Comparison of ENCODE assay signal across 1 cellular context in genomic region chr1:162704673-162705424, GRCh38.
TF ChIP-seq lines count a peak whose summit lies in the region.

No MANE protein-coding gene starts in this region.

TF ChIP-seq in H1, 55 proteins besides CTCF, POLR2A, EP300 and RAD21:
- TF ChIP-seq HDAC6 (IDR thresholded peaks at IDR 0.05; ENCODE audit: low read depth, low read length) (no peak), SAP30 (IDR thresholded peaks at IDR 0.05; ENCODE audit: insufficient read depth, insufficient replicate concordance, low read length) (no peak), SP4 (IDR thresholded peaks at IDR 0.05; ENCODE audit: low read length) (no peak), TBP (IDR thresholded peaks at IDR 0.05; ENCODE audit: low read depth, low read length) (no peak), RXRA (IDR thresholded peaks at IDR 0.05; ENCODE audit: insufficient read depth, low read depth, low read length) (no peak), SIX5 (IDR thresholded peaks at IDR 0.05; ENCODE audit: low read depth, low read length) (no peak), CTBP2 (IDR thresholded peaks at IDR 0.05; ENCODE audit: borderline replicate concordance, insufficient read depth, insufficient read length, low read length) (no peak), BCL11A (IDR thresholded peaks at IDR 0.05; ENCODE audit: low read depth in 2 of 2, low read length in 2 of 2) (no peak), RBBP5 (IDR thresholded peaks at IDR 0.05; ENCODE audit: borderline replicate concordance, low read depth, low read length) (no peak), E2F6 (IDR thresholded peaks at IDR 0.05) (no peak), CHD7 (IDR thresholded peaks at IDR 0.05; ENCODE audit: insufficient replicate concordance, low read length) (no peak), SP2 (IDR thresholded peaks at IDR 0.05; ENCODE audit: low read length) (no peak), GABPA (IDR thresholded peaks at IDR 0.05; ENCODE audit: borderline replicate concordance, insufficient read depth, low read length) (no peak), SUZ12 (IDR thresholded peaks at IDR 0.05; ENCODE audit: low read length) (no peak), KDM1A (IDR thresholded peaks at IDR 0.05; ENCODE audit: borderline replicate concordance, low read length) (no peak)
- TF ChIP-seq, protein P1, sequence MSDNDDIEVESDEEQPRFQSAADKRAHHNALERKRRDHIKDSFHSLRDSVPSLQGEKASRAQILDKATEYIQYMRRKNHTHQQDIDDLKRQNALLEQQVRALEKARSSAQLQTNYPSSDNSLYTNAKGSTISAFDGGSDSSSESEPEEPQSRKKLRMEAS (IDR thresholded peaks at IDR 0.05) = no peak
- TF ChIP-seq, protein P2, sequence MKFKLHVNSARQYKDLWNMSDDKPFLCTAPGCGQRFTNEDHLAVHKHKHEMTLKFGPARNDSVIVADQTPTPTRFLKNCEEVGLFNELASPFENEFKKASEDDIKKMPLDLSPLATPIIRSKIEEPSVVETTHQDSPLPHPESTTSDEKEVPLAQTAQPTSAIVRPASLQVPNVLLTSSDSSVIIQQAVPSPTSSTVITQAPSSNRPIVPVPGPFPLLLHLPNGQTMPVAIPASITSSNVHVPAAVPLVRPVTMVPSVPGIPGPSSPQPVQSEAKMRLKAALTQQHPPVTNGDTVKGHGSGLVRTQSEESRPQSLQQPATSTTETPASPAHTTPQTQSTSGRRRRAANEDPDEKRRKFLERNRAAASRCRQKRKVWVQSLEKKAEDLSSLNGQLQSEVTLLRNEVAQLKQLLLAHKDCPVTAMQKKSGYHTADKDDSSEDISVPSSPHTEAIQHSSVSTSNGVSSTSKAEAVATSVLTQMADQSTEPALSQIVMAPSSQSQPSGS (IDR thresholded peaks at IDR 0.05; ENCODE audit: low read length) = no peak
